31 cellular contexts compared by ENCODE assay signal in the genomic region with DNA sequence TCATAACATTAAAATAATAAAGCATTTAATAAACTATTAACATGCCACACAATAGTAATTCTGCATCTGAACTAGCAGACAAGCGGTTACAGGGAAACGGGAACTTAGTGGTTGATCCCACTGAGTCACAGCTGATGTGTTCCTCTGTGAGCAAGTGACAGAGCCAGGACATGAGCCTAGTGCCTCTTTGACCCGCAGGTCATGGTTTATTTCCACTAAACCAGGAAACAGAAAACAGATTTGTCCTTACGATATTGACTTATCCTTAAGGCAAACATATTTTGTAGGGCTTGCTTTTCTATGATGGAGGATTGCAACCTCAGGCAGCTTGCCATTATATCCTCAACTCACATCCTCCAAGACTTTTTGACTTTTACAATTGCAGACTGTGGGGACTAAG.
"Had no signal": no experiment of that assay in that cellular context is flagged by ENCODE, and none has a peak within 500 bp of the region (broad histone marks: within the 10 kb centered on the region; RNA-seq: fewer than 3 reads in every experiment).

No MANE protein-coding gene starts in this region.

- H3K27ac ChIP-seq: adrenal gland, body of pancreas, epithelial cell of prostate, esophagus squamous epithelium, gastroesophageal sphincter, heart right ventricle, hepatocyte had no signal

- H3K9me3 ChIP-seq: adrenal gland, body of pancreas, esophagus squamous epithelium, gastroesophageal sphincter, heart right ventricle had no signal

- H3K27me3 ChIP-seq: adrenal gland, body of pancreas, esophagus squamous epithelium, gastroesophageal sphincter, heart right ventricle, hepatocyte had no signal

- H3K4me3 ChIP-seq: adrenal gland, body of pancreas, esophagus squamous epithelium, gastroesophageal sphincter, heart right ventricle, hepatocyte had no signal

- H3K36me3 ChIP-seq: adrenal gland, esophagus squamous epithelium, gastroesophageal sphincter, heart right ventricle had no signal

- FAIRE-seq: colon had no signal

- H2AFZ ChIP-seq: hepatocyte had no signal

- H3K4me1 ChIP-seq: adrenal gland, esophagus squamous epithelium, gastroesophageal sphincter had no signal

- ATAC-seq: activated CD4-positive, alpha-beta T cell treated with anti-CD3 and anti-CD28 coated beads for 36 hours; activated CD8-positive, alpha-beta memory T cell treated with anti-CD3 and anti-CD28 coated beads, Interleukin-2, amount 10 ng/mL, durations not matched to agents 7 days and 5 days; activated CD8-positive, alpha-beta T cell treated with anti-CD3 and anti-CD28 coated beads, Interleukin-2, amount 10 ng/mL, durations not matched to agents 7 days and 5 days; activated naive CD8-positive, alpha-beta T cell treated with anti-CD3 and anti-CD28 coated beads, Interleukin-2, amount 50 U/mL, for 24 hours; body of pancreas; effector memory CD8-positive, alpha-beta T cell; gastroesophageal sphincter; heart right ventricle; T-helper 17 cell had no signal

- H3K79me2 ChIP-seq: hepatocyte had no signal

- DNase-seq: activated CD4-positive, alpha-beta memory T cell treated with anti-CD3 and anti-CD28 coated beads for 36 hours; activated CD4-positive, alpha-beta T cell treated with anti-CD3 and anti-CD28 coated beads for 36 hours; activated CD4-positive, alpha-beta T cell treated with anti-CD3 and anti-CD28 coated beads, Interleukin-2, amount 10 ng/mL, durations not matched to agents 24 days and 14 days; activated CD4-positive, CD25-positive, alpha-beta regulatory T cell; activated CD4-positive, CD25-positive, alpha-beta regulatory T cell treated with anti-CD3 and anti-CD28 coated beads, Interleukin-2, amount 50 U/mL, for 72 hours; activated CD8-positive, alpha-beta memory T cell treated with anti-CD3 and anti-CD28 coated beads, Interleukin-2, amount 10 ng/mL, durations not matched to agents 7 days and 5 days; activated CD8-positive, alpha-beta memory T cell treated with anti-CD3 and anti-CD28 coated beads, Interleukin-2, amount 50 U/mL, for 4 hours; activated CD8-positive, alpha-beta T cell treated with anti-CD3 and anti-CD28 coated beads, Interleukin-2, amount 10 ng/mL, durations not matched to agents 7 days and 5 days; activated effector memory CD4-positive, alpha-beta T cell treated with anti-CD3 and anti-CD28 coated beads, Interleukin-2, amount 50 U/mL, for 16 hours; activated naive CD4-positive, alpha-beta T cell treated with anti-CD3 and anti-CD28 coated beads for 36 hours; activated naive CD8-positive, alpha-beta T cell treated with anti-CD3 and anti-CD28 coated beads for 36 hours; activated naive CD8-positive, alpha-beta T cell treated with anti-CD3 and anti-CD28 coated beads, Interleukin-2, amount 50 U/mL, for 24 hours; activated T-cell treated with anti-CD3 and anti-CD28 coated beads, Interleukin-2, amount 50 U/mL, for 1 hour; activated T-cell treated with anti-CD3 and anti-CD28 coated beads, Interleukin-2, amount 50 U/mL, for 48 hours; adrenal gland; amygdala; aorta; body of pancreas; cortex of kidney; dermis blood vessel endothelial cell; effector CD4-positive, alpha-beta T cell; effector memory CD8-positive, alpha-beta T cell; esophagus squamous epithelium; foreskin melanocyte; heart right ventricle; T-helper 17 cell; T1000 had no signal

- H3K4me2 ChIP-seq: hepatocyte had no signal
